In the genomic region with DNA sequence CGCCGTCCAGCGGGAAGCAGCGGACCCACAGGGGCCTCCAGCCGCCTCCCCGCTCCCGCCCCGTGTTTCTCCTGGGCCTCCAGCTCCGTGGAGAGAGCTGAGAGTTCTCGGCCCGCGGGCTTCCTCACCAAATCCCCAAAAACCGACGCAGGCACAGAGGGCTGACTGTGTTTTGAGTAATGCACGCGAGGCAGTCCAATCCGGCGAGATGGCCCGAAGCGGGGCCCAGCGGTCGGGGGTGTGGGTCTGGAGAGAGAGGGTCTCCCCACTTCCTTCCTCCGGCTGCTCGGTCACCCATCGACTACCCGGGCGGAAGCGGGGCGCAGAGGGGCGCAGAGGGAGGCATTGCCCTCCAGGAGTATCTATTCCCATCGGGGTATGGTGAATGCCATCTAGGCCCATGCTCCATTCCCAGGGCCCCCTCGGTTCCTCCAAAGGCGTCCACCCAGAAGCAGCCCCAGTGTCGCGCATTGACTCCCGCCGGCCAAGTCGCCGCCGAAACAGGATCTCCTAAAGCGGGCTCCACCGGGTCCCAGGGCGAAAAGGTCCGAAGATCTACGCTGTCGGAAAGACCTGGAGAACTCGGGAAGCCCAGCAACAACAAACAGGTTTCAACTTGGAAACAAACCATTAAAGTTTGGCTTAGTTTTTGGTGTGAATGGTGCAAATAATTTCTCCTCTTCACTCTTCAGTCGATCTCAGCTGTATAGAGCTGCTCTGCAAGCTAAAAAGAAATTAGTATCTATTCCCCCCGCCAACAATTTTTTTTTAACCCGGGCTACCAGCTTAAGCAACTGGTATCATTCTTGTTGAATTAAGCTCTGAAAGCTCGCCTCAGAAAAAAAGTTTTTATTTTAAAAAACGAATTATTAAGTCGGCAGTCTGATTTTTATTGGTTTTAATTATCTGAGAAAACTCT, we compare ENCODE assay signal across 1 cellular context.
TF ChIP-seq lines count a peak whose summit lies in the region.

No MANE protein-coding gene starts in this region.

TF ChIP-seq in K562, 482 proteins besides CTCF, POLR2A, EP300 and RAD21:
- TF ChIP-seq ZNF184 (CRISPR knock-in tag; IDR thresholded peaks at IDR 0.05) (no peak), ETV1 (tag; conservative IDR thresholded peaks at IDR 0.05; ENCODE audit: low read depth) (no peak), STAT5A (IDR thresholded peaks at IDR 0.05; ENCODE audit: borderline replicate concordance, low read length) (no peak), ZFP36 (IDR thresholded peaks at IDR 0.05; ENCODE audit: low read depth, low read length, partially characterized antibody) (peak; percentile 32), CBX2 (IDR thresholded peaks at IDR 0.05; ENCODE audit: insufficient read depth, low read length, poor library complexity, severe bottlenecking) (peak; percentile 95), BMI1 (IDR thresholded peaks at IDR 0.05; ENCODE audit: low read length) (0 out of 2 replicates have a peak, but pooled peaks have one; percentile 62), SMAD1 (IDR thresholded peaks at IDR 0.05; ENCODE audit: low read depth, low read length, partially characterized antibody) (no peak), E2F6 (IDR thresholded peaks at IDR 0.05; ENCODE audit: borderline replicate concordance in 1 of 2, extremely low read depth in 1 of 2, insufficient read depth in 1 of 2, insufficient read length in 1 of 2, low read depth in 1 of 2, low read length in 1 of 2, poor library complexity in 1 of 2, severe bottlenecking in 1 of 2) (no peak), ZNF124 (CRISPR knock-in tag; IDR thresholded peaks at IDR 0.05) (no peak)
- TF ChIP-seq, protein P1, sequence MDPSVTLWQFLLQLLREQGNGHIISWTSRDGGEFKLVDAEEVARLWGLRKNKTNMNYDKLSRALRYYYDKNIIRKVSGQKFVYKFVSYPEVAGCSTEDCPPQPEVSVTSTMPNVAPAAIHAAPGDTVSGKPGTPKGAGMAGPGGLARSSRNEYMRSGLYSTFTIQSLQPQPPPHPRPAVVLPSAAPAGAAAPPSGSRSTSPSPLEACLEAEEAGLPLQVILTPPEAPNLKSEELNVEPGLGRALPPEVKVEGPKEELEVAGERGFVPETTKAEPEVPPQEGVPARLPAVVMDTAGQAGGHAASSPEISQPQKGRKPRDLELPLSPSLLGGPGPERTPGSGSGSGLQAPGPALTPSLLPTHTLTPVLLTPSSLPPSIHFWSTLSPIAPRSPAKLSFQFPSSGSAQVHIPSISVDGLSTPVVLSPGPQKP (CRISPR knock-in tag; IDR thresholded peaks at IDR 0.05): no peak
